In genomic region chr19:29768166-29768565, GRCh38 we compare ENCODE assay signal across 5 cellular contexts.
"Had no signal": no experiment of that assay in that cellular context is flagged by ENCODE, and none has a peak within 500 bp of the region (broad histone marks: within the 10 kb centered on the region; RNA-seq: fewer than 3 reads in every experiment).

No MANE protein-coding gene starts in this region.

- H3K4me2 ChIP-seq: GM23338 had no signal

- H2AFZ ChIP-seq: GM23338 had no signal

- H3K4me3 ChIP-seq: GM23338, K562 had no signal

- DNase-seq: H9, HCEC 1CT, IMR-90 had no signal
